In the genomic region with DNA sequence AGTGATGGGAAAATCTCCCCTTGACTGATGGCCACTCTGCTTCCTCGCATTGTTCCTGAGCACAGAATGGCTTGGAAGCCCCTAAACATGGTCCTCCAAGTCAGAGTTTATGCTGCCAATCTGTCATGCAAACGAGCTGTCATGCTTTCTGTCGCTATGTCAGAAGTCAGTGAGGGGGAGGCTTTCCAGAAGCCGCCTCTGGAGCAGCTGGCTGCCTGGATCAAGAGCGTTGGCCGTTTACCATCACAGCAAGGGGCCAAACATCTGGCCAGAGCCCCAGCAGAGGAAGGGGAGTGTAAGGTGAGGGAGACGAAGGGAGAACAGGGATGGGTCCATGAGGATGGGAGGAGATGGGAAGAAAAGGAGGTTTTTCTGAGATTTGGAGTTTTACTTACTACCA, we compare ENCODE assay signal across 1 cellular context.
TF ChIP-seq lines count a peak whose summit lies in the region.

No MANE protein-coding gene starts in this region.

TF ChIP-seq in H1, 55 proteins besides CTCF, POLR2A, EP300 and RAD21:
- TF ChIP-seq BRCA1 (IDR thresholded peaks at IDR 0.05; ENCODE audit: low read depth, low read length) (no peak), CHD2 (IDR thresholded peaks at IDR 0.05; ENCODE audit: low read length) (no peak), FOSL1 (IDR thresholded peaks at IDR 0.05; ENCODE audit: insufficient read depth, low read depth, low read length) (no peak), EGR1 (IDR thresholded peaks at IDR 0.05; ENCODE audit: borderline replicate concordance, low read depth, low read length) (no peak), NRF1 (IDR thresholded peaks at IDR 0.05; ENCODE audit: low read depth, low read length) (no peak), RXRA (IDR thresholded peaks at IDR 0.05; ENCODE audit: insufficient read depth, low read depth, low read length) (no peak), TCF12 (IDR thresholded peaks at IDR 0.05; ENCODE audit: low read depth, low read length) (0 out of 2 replicates have a peak, but pooled peaks have one; percentile 51), SP4 (IDR thresholded peaks at IDR 0.05; ENCODE audit: low read length) (no peak), NANOG (IDR thresholded peaks at IDR 0.05; ENCODE audit: insufficient read depth, low read depth, low read length, poor library complexity, severe bottlenecking) (peak; percentile 29), SIN3A (conservative IDR thresholded peaks at IDR 0.05 in 1 of 2, IDR thresholded peaks at IDR 0.05 in 1 of 2; ENCODE audit: low read depth in 1 of 2, low read length in 2 of 2) (0 out of 4 replicates have a peak, but pooled peaks of 1 of the 2 experiments have one; percentile 33), POU5F1 (IDR thresholded peaks at IDR 0.05; ENCODE audit: low read depth, low read length) (no peak), HDAC6 (IDR thresholded peaks at IDR 0.05; ENCODE audit: low read depth, low read length) (no peak), SIRT6 (IDR thresholded peaks at IDR 0.05; ENCODE audit: low read length) (no peak), YY1 (IDR thresholded peaks at IDR 0.05; ENCODE audit: low read depth, low read length) (no peak), ASH2L (IDR thresholded peaks at IDR 0.05; ENCODE audit: low read length) (no peak), PHF8 (conservative IDR thresholded peaks at IDR 0.05; ENCODE audit: low read depth, low read length) (no peak), HDAC2 (IDR thresholded peaks at IDR 0.05; ENCODE audit: borderline replicate concordance in 1 of 2, low read depth in 2 of 2, low read length in 2 of 2) (no peak), CEBPB (IDR thresholded peaks at IDR 0.05; ENCODE audit: low read depth, low read length) (no peak), CHD1 (IDR thresholded peaks at IDR 0.05; ENCODE audit: low read depth, low read length) (no peak), TBP (IDR thresholded peaks at IDR 0.05; ENCODE audit: low read depth, low read length) (no peak)
